In the genomic region with DNA sequence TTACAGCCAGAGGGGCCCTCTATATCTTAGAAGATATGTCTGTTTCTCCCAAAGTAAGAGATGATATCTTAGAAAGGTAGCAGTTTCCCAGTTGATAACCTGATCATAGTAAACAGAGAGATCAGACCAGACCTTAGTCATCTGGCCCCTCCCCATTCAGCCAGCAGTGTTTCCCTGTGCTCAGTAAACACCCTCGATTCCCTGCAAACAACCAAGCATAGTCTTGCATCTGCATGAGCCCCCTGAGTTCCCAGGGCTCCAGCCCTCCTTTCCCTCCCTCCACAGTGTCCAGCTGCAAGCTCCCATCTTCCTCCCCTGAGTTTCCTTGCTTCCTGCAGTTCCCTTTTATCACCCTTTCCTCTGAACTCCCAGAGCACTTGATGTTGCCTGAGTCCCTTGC, we compare ENCODE assay signal across 19 cellular contexts. TPM values are rescaled to one million over a fixed set of nuclear protein-coding genes. Genes with fewer than 3 reads are reported as not detected.
DNase-seq lines count a peak whose midpoint lies in the region; TF ChIP-seq lines count a peak whose summit lies in the region.
"Had no signal": no experiment of that assay in that cellular context is flagged by ENCODE, and none has a peak within 500 bp of the region (broad histone marks: within the 10 kb centered on the region; RNA-seq: fewer than 3 reads in every experiment).

No MANE protein-coding gene starts in this region.

- H3K27me3 ChIP-seq in stomach smooth muscle (ENCODE audit: control insufficient read depth in 1 of 2, insufficient read depth in 2 of 2, low read length in 2 of 2), result no peaks in the 10 kb centered on the region
- H3K27me3 ChIP-seq: upper lobe of right lung had no signal

- no peak for DNase-seq in activated CD4-positive, alpha-beta T cell treated with anti-CD3 and anti-CD28 coated beads, Interleukin-2, amount 10 ng/mL, durations not matched to agents 24 days and 14 days
- no peak for DNase-seq in activated CD4-positive, alpha-beta T cell treated with anti-CD3 and anti-CD28 coated beads, Interleukin-2, amount 50 U/mL, for 48 hours
- no peak for DNase-seq in activated T-helper 1 cell treated with anti-CD3 and anti-CD28 coated beads, Interleukin-12 subunit alpha, Interleukin-12 subunit beta, Interleukin-2, Interleukin-4 antibody, amounts not matched to agents 30 ng/mL and 10 ng/mL and 1 ng/mL, durations not matched to agents 14 hours and 24 hours and 36 hours (ENCODE audit: low spot score)
- DNase-seq in iPS-NIHi7 (ENCODE audit: extremely low spot score) (peak; percentile 29), nephron progenitor cell (no peak), NCI-H1417 (lab: John Stamatoyannopoulos, UW) (no peak)
- DNase-seq in activated T-cell treated with anti-CD3 and anti-CD28 coated beads, Interleukin-2, amount 50 U/mL, for 1 hour, result no peak
- DNase-seq: activated CD4-positive, alpha-beta memory T cell treated with anti-CD3 and anti-CD28 coated beads for 36 hours; activated T-cell treated with anti-CD3 and anti-CD28 coated beads, Interleukin-2, amount 50 U/mL, for 72 hours; immature natural killer cell; MV-4-11; NCI-H2081; NCI-H526; stimulated activated CD4-positive, alpha-beta T cell treated with anti-CD3 and anti-CD28 coated beads, Interleukin-4, amount 100 ng/mL, for 4 hours; upper lobe of right lung had no signal

- H3K4me3 ChIP-seq in stomach smooth muscle (ENCODE audit: low read length in 2 of 2), result no peak overlapping the region
- H3K4me3 ChIP-seq: SK-N-MC, upper lobe of right lung had no signal

- H3K36me3 Mint-ChIP-seq in activated CD4-positive, alpha-beta T cell treated with anti-CD3 and anti-CD28 coated beads, Interleukin-2, amount 10 ng/mL, durations not matched to agents 24 days and 14 days (ENCODE audit: low read depth), result peaks cover 36% of the 10 kb centered on the region
- peaks cover 21% of the 10 kb centered on the region for H3K36me3 Mint-ChIP-seq in activated T-helper 1 cell treated with anti-CD3 and anti-CD28 coated beads, Interleukin-12 subunit alpha, Interleukin-12 subunit beta, Interleukin-2, Interleukin-4 antibody, amounts not matched to agents 30 ng/mL and 10 ng/mL and 1 ng/mL, durations not matched to agents 14 hours and 24 hours and 36 hours (ENCODE audit: low read depth)
- peaks cover 9% of the 10 kb centered on the region for H3K36me3 Mint-ChIP-seq in nephron progenitor cell (ENCODE audit: low read depth)
- H3K36me3 Mint-ChIP-seq: activated CD4-positive, alpha-beta memory T cell treated with anti-CD3 and anti-CD28 coated beads for 36 hours; immature natural killer cell; memory B cell had no signal

- peak overlapping the region; percentile 54 for H3K27ac Mint-ChIP-seq in activated CD4-positive, alpha-beta T cell treated with anti-CD3 and anti-CD28 coated beads, Interleukin-2, amount 10 ng/mL, durations not matched to agents 24 days and 14 days
- H3K27ac Mint-ChIP-seq in activated T-helper 1 cell treated with anti-CD3 and anti-CD28 coated beads, Interleukin-12 subunit alpha, Interleukin-12 subunit beta, Interleukin-2, Interleukin-4 antibody, amounts not matched to agents 30 ng/mL and 10 ng/mL and 1 ng/mL, durations not matched to agents 14 hours and 24 hours and 36 hours, result peak overlapping the region; percentile 40
- no peak overlapping the region for H3K27ac Mint-ChIP-seq in nephron progenitor cell
- H3K27ac Mint-ChIP-seq: activated CD4-positive, alpha-beta memory T cell treated with anti-CD3 and anti-CD28 coated beads for 36 hours; immature natural killer cell had no signal

- peaks cover 3% of the 10 kb centered on the region for H3K9me3 Mint-ChIP-seq in activated CD4-positive, alpha-beta T cell treated with anti-CD3 and anti-CD28 coated beads, Interleukin-2, amount 10 ng/mL, durations not matched to agents 24 days and 14 days
- no peaks in the 10 kb centered on the region for H3K9me3 Mint-ChIP-seq in activated T-helper 1 cell treated with anti-CD3 and anti-CD28 coated beads, Interleukin-12 subunit alpha, Interleukin-12 subunit beta, Interleukin-2, Interleukin-4 antibody, amounts not matched to agents 30 ng/mL and 10 ng/mL and 1 ng/mL, durations not matched to agents 14 hours and 24 hours and 36 hours
- H3K9me3 Mint-ChIP-seq in nephron progenitor cell, result no peaks in the 10 kb centered on the region
- H3K9me3 Mint-ChIP-seq: activated CD4-positive, alpha-beta memory T cell treated with anti-CD3 and anti-CD28 coated beads for 36 hours; activated T-cell treated with anti-CD3 and anti-CD28 coated beads, Interleukin-2, amount 50 U/mL, for 72 hours; immature natural killer cell; memory B cell had no signal

- no peak overlapping the region for H3K4me3 Mint-ChIP-seq in activated CD4-positive, alpha-beta T cell treated with anti-CD3 and anti-CD28 coated beads, Interleukin-2, amount 10 ng/mL, durations not matched to agents 24 days and 14 days
- peak overlapping the region; percentile 17 for H3K4me3 Mint-ChIP-seq in activated T-helper 1 cell treated with anti-CD3 and anti-CD28 coated beads, Interleukin-12 subunit alpha, Interleukin-12 subunit beta, Interleukin-2, Interleukin-4 antibody, amounts not matched to agents 30 ng/mL and 10 ng/mL and 1 ng/mL, durations not matched to agents 14 hours and 24 hours and 36 hours
- no peak overlapping the region for H3K4me3 Mint-ChIP-seq in nephron progenitor cell
- H3K4me3 Mint-ChIP-seq: activated CD4-positive, alpha-beta memory T cell treated with anti-CD3 and anti-CD28 coated beads for 36 hours; activated T-cell treated with anti-CD3 and anti-CD28 coated beads, Interleukin-2, amount 50 U/mL, for 72 hours; immature natural killer cell; memory B cell had no signal

- no peaks in the 10 kb centered on the region for H3K9me3 ChIP-seq in stomach smooth muscle (ENCODE audit: control insufficient read depth in 2 of 2, low read length in 2 of 2)
- H3K9me3 ChIP-seq: neutrophil, upper lobe of right lung had no signal

- peaks cover 32 to 40% of the 10 kb centered on the region in 2 donors for H3K36me3 ChIP-seq in stomach smooth muscle (ENCODE audit: control insufficient read depth in 2 of 2, insufficient read depth in 2 of 2, low read length in 2 of 2)
- H3K36me3 ChIP-seq: neutrophil, upper lobe of right lung had no signal

- peak overlapping the region; percentile 53 for H3K27ac ChIP-seq in stomach smooth muscle (ENCODE audit: low read length)
- H3K27ac ChIP-seq: neutrophil, SK-N-MC, upper lobe of right lung had no signal

- H3K9ac ChIP-seq in stomach smooth muscle (ENCODE audit: low read length in 2 of 2), result no peak overlapping the region

- peaks cover 90% of the 10 kb centered on the region for H3K4me1 ChIP-seq in stomach smooth muscle (ENCODE audit: control insufficient read depth, insufficient read depth, low read length)

- intact Hi-C loops in activated CD4-positive, alpha-beta T cell treated with anti-CD3 and anti-CD28 coated beads, Interleukin-2, amount 10 ng/mL, durations not matched to agents 24 days and 14 days (cut with micrococcal nuclease), result loop anchor here (10.0 kb wide), 1 partner anchor 1768 kb away; the partner anchor contains the start of gene ICOS
- intact Hi-C loops in activated T-helper 1 cell treated with anti-CD3 and anti-CD28 coated beads, Interleukin-12 subunit alpha, Interleukin-12 subunit beta, Interleukin-2, Interleukin-4 antibody, amounts not matched to agents 30 ng/mL and 10 ng/mL and 1 ng/mL, durations not matched to agents 14 hours and 24 hours and 36 hours (cut with micrococcal nuclease), result loop anchor here (10.0 kb wide), 1 partner anchor 1688 kb away; no protein-coding TSS in a partner anchor

- no peaks in the 10 kb centered on the region for H3K27me3 Mint-ChIP-seq in activated CD4-positive, alpha-beta T cell treated with anti-CD3 and anti-CD28 coated beads, Interleukin-2, amount 10 ng/mL, durations not matched to agents 24 days and 14 days
- H3K27me3 Mint-ChIP-seq in activated T-helper 1 cell treated with anti-CD3 and anti-CD28 coated beads, Interleukin-12 subunit alpha, Interleukin-12 subunit beta, Interleukin-2, Interleukin-4 antibody, amounts not matched to agents 30 ng/mL and 10 ng/mL and 1 ng/mL, durations not matched to agents 14 hours and 24 hours and 36 hours (ENCODE audit: insufficient read depth), result no peaks in the 10 kb centered on the region
- H3K27me3 Mint-ChIP-seq in nephron progenitor cell (ENCODE audit: low read depth, poor library complexity), result no peaks in the 10 kb centered on the region
- H3K27me3 Mint-ChIP-seq: memory B cell had no signal

- H3K4me1 Mint-ChIP-seq in activated CD4-positive, alpha-beta T cell treated with anti-CD3 and anti-CD28 coated beads, Interleukin-2, amount 10 ng/mL, durations not matched to agents 24 days and 14 days, result peaks cover 54% of the 10 kb centered on the region
- H3K4me1 Mint-ChIP-seq in activated T-helper 1 cell treated with anti-CD3 and anti-CD28 coated beads, Interleukin-12 subunit alpha, Interleukin-12 subunit beta, Interleukin-2, Interleukin-4 antibody, amounts not matched to agents 30 ng/mL and 10 ng/mL and 1 ng/mL, durations not matched to agents 14 hours and 24 hours and 36 hours (ENCODE audit: low read depth), result peaks cover 50% of the 10 kb centered on the region
- peaks cover 92% of the 10 kb centered on the region for H3K4me1 Mint-ChIP-seq in nephron progenitor cell

- TF ChIP-seq CTCF in nephron progenitor cell (IDR thresholded peaks at IDR 0.05), result no peak

RNA-seq across cellular contexts. Expression of gene NRP2, which starts 20.3 kb away (rescaled TPM):
- 61.0 and 64.4 TPM in 2 replicates for total RNA-seq in activated CD4-positive, alpha-beta T cell treated with anti-CD3 and anti-CD28 coated beads, Interleukin-2, amount 10 ng/mL, durations not matched to agents 24 days and 14 days
- 56.9 and 64.0 TPM in 2 replicates for total RNA-seq in activated T-helper 1 cell treated with anti-CD3 and anti-CD28 coated beads, Interleukin-12 subunit alpha, Interleukin-12 subunit beta, Interleukin-2, Interleukin-4 antibody, amounts not matched to agents 30 ng/mL and 10 ng/mL and 1 ng/mL, durations not matched to agents 14 hours and 24 hours and 36 hours
